10 cellular contexts compared by ENCODE assay signal in genomic region chr19:14058182-14059092, GRCh38. TPM values are rescaled to one million over a fixed set of nuclear protein-coding genes. Genes with fewer than 3 reads are reported as not detected.
A peak's percentile ranks its signal among the peaks of the same experiment; 100 is the strongest.
DNase-seq lines count a peak whose midpoint lies in the region; ATAC-seq and TF ChIP-seq lines count a peak whose summit lies in the region.
"Had no signal": no experiment of that assay in that cellular context is flagged by ENCODE, and none has a peak within 500 bp of the region (broad histone marks: within the 10 kb centered on the region; RNA-seq: fewer than 3 reads in every experiment).

No MANE protein-coding gene starts in this region.

- H3K9me3 ChIP-seq in effector memory CD4-positive, alpha-beta T cell (ENCODE audit: control insufficient read depth, low read length), result no peaks in the 10 kb centered on the region
- peaks cover 0 to 2% (median 0%) of the 10 kb centered on the region in 12 donors for H3K9me3 ChIP-seq in heart left ventricle

- no peaks in the 10 kb centered on the region for H3K36me3 ChIP-seq in effector memory CD4-positive, alpha-beta T cell (ENCODE audit: control insufficient read depth, insufficient read depth, low read length)
- no peaks in the 10 kb centered on the region for H3K36me3 ChIP-seq in heart left ventricle

- WGBS in heart left ventricle, 4 donors, result 22 to 25% (median 24%) methylated on average over 17 of the region's 17 CpGs

- ATAC-seq in activated T-cell treated with anti-CD3 and anti-CD28 coated beads, Interleukin-2, amount 50 U/mL, for 72 hours (replicated peaks in 1 of 2), result no peak
- no peak for ATAC-seq in stimulated activated effector memory CD8-positive, alpha-beta T cell treated with anti-CD3 and anti-CD28 coated beads, Interleukin-12 subunit alpha, Interleukin-12 subunit beta, amount 100 ng/mL, for 72 hours
- no peak for ATAC-seq in heart left ventricle

- H3K4me3 Mint-ChIP-seq in activated T-cell treated with anti-CD3 and anti-CD28 coated beads, Interleukin-2, amount 50 U/mL, for 72 hours, result peak overlapping the region; percentile 85 to 86
- peak overlapping the region; percentile 67 for H3K4me3 Mint-ChIP-seq in stimulated activated effector memory CD8-positive, alpha-beta T cell treated with anti-CD3 and anti-CD28 coated beads, Interleukin-12 subunit alpha, Interleukin-12 subunit beta, amount 100 ng/mL, for 72 hours

- peak overlapping the region; percentile 28 for H3K4me3 ChIP-seq in effector memory CD4-positive, alpha-beta T cell (ENCODE audit: insufficient read depth, low read depth, low read length, poor library complexity, severe bottlenecking)
- peak overlapping the region in 1 of 12 donors; percentile 34 for H3K4me3 ChIP-seq in heart left ventricle

- no peaks in the 10 kb centered on the region for H3K36me3 Mint-ChIP-seq in activated T-cell treated with anti-CD3 and anti-CD28 coated beads, Interleukin-2, amount 50 U/mL, for 72 hours (ENCODE audit: insufficient read depth in 2 of 2)
- H3K36me3 Mint-ChIP-seq in stimulated activated effector memory CD8-positive, alpha-beta T cell treated with anti-CD3 and anti-CD28 coated beads, Interleukin-12 subunit alpha, Interleukin-12 subunit beta, amount 100 ng/mL, for 72 hours, result no peaks in the 10 kb centered on the region

- peaks cover 20% of the 10 kb centered on the region for H3K4me1 ChIP-seq in effector memory CD4-positive, alpha-beta T cell (ENCODE audit: control insufficient read depth, insufficient read depth, low read length, poor library complexity, severe bottlenecking)
- peaks cover 0 to 18% (median 2%) of the 10 kb centered on the region in 12 donors for H3K4me1 ChIP-seq in heart left ventricle

- TF ChIP-seq POLR2A in heart left ventricle (IDR thresholded peaks at IDR 0.05), result no peak

- no peak overlapping the region for H3K27ac ChIP-seq in effector memory CD4-positive, alpha-beta T cell (ENCODE audit: insufficient read depth, low read length, poor library complexity, severe bottlenecking)
- no peak overlapping the region for H3K27ac ChIP-seq in heart left ventricle

- intact Hi-C loops in heart left ventricle (cut with DNase I), result loop anchor here in 1 of 10 donors (10.0 kb wide), 1 partner anchor 174 kb away; no protein-coding TSS in a partner anchor

- no peak overlapping the region for H3K27ac Mint-ChIP-seq in activated T-cell treated with anti-CD3 and anti-CD28 coated beads, Interleukin-2, amount 50 U/mL, for 72 hours
- no peak overlapping the region for H3K27ac Mint-ChIP-seq in stimulated activated effector memory CD8-positive, alpha-beta T cell treated with anti-CD3 and anti-CD28 coated beads, Interleukin-12 subunit alpha, Interleukin-12 subunit beta, amount 100 ng/mL, for 72 hours

- TF ChIP-seq CTCF in heart left ventricle (IDR thresholded peaks at IDR 0.05), result no peak

- H3K27me3 Mint-ChIP-seq in activated T-cell treated with anti-CD3 and anti-CD28 coated beads, Interleukin-2, amount 50 U/mL, for 72 hours (ENCODE audit: low read depth), result peaks cover 34% of the 10 kb centered on the region

- DNase-seq in activated T-cell treated with anti-CD3 and anti-CD28 coated beads, Interleukin-2, amount 50 U/mL, for 72 hours, result no peak
- DNase-seq in activated T-cell treated with anti-CD3 and anti-CD28 coated beads for 4 hours, result no peak
- DNase-seq in effector memory CD4-positive, alpha-beta T cell, result no peak
- DNase-seq in stimulated activated effector memory CD8-positive, alpha-beta T cell treated with anti-CD3 and anti-CD28 coated beads, Interleukin-12 subunit alpha, Interleukin-12 subunit beta, amount 100 ng/mL, for 72 hours (ENCODE audit: low spot score in 2 of 2), result no peak
- DNase-seq in DMS53 (lab: John Stamatoyannopoulos, UW), result no peak
- DNase-seq in heart left ventricle, result no peak
- DNase-seq: MV-4-11 had no signal

- H3K9me3 Mint-ChIP-seq in activated T-cell treated with anti-CD3 and anti-CD28 coated beads, Interleukin-2, amount 50 U/mL, for 72 hours, result no peaks in the 10 kb centered on the region
- no peaks in the 10 kb centered on the region for H3K9me3 Mint-ChIP-seq in stimulated activated effector memory CD8-positive, alpha-beta T cell treated with anti-CD3 and anti-CD28 coated beads, Interleukin-12 subunit alpha, Interleukin-12 subunit beta, amount 100 ng/mL, for 72 hours

- peaks cover 13% of the 10 kb centered on the region for H3K27me3 ChIP-seq in effector memory CD4-positive, alpha-beta T cell (replicated peaks; ENCODE audit: control insufficient read depth, insufficient read depth, low read length, poor library complexity, severe bottlenecking)
- peaks cover 5 to 34% (median 28%) of the 10 kb centered on the region in 9 donors for H3K27me3 ChIP-seq in heart left ventricle

- H3K4me1 Mint-ChIP-seq in activated T-cell treated with anti-CD3 and anti-CD28 coated beads, Interleukin-2, amount 50 U/mL, for 72 hours (ENCODE audit: low read depth), result peaks cover 22% of the 10 kb centered on the region
- peaks cover 41% of the 10 kb centered on the region for H3K4me1 Mint-ChIP-seq in stimulated activated effector memory CD8-positive, alpha-beta T cell treated with anti-CD3 and anti-CD28 coated beads, Interleukin-12 subunit alpha, Interleukin-12 subunit beta, amount 100 ng/mL, for 72 hours

RNA-seq across cellular contexts. Expression of gene PALM3, which starts 3.4 kb away (rescaled TPM):
- under 1 TPM in 1 of 2 donors, not detected in 1; 0.10 TPM for total RNA-seq in activated T-cell treated with anti-CD3 and anti-CD28 coated beads, Interleukin-2, amount 50 U/mL, for 72 hours
- under 1 TPM in 3 of 9 donors, not detected in 6; 0.14 to 0.60 (median 0.32) TPM for total RNA-seq in heart left ventricle
- polyA plus RNA-seq in heart left ventricle, result under 1 TPM; 0.06 to 0.30 TPM

RNA-seq across cellular contexts. Expression of gene MISP3, which starts 14.1 kb away (rescaled TPM):
- 1 to 10 TPM; 4.6 to 5.8 TPM for total RNA-seq in activated T-cell treated with anti-CD3 and anti-CD28 coated beads, Interleukin-2, amount 50 U/mL, for 72 hours
- total RNA-seq in heart left ventricle, result 10 to 100 TPM in 1 of 9 donors, 1 to 10 TPM in 8; 3.5 to 28.7 (median 5.7) TPM
- 10 to 100 TPM in 1 of 2 donors, 1 to 10 TPM in 1; 5.7 to 10.0 TPM for polyA plus RNA-seq in heart left ventricle

RNA-seq across cellular contexts. Expression of gene IL27RA, which starts 26.9 kb away (rescaled TPM):
- total RNA-seq in activated T-cell treated with anti-CD3 and anti-CD28 coated beads, Interleukin-2, amount 50 U/mL, for 72 hours, result 10 to 100 TPM; 67.0 to 75.2 TPM
- 1 to 10 TPM; 2.4 to 8.2 (median 4.2) TPM for total RNA-seq in heart left ventricle
- polyA plus RNA-seq in heart left ventricle, result 1 to 10 TPM; 3.2 to 5.1 TPM

RNA-seq across cellular contexts. Expression of gene C19orf67, which starts 27.1 kb away (rescaled TPM):
- not detected for total RNA-seq in activated T-cell treated with anti-CD3 and anti-CD28 coated beads, Interleukin-2, amount 50 U/mL, for 72 hours
- total RNA-seq in heart left ventricle, result not detected
- polyA plus RNA-seq in heart left ventricle, result not detected
- total RNA-seq: cardiac septum had no signal
- polyA plus RNA-seq: BJ had no signal

RNA-seq across cellular contexts. Expression of gene RLN3, which starts 30.5 kb away (rescaled TPM):
- not detected for total RNA-seq in activated T-cell treated with anti-CD3 and anti-CD28 coated beads, Interleukin-2, amount 50 U/mL, for 72 hours
- not detected for total RNA-seq in heart left ventricle
- not detected for polyA plus RNA-seq in heart left ventricle
- total RNA-seq: cardiac septum, OCI-LY7 had no signal
- polyA plus RNA-seq: BJ had no signal

Comparison
In these comparisons a context has a peak if more than half of its experiments do, and no peak if none do; other contexts are left out.
1. RNA of gene IL27RA, which starts 26.9 kb away (total RNA-seq): 67.0 to 75.2 TPM in activated T-cell treated with anti-CD3 and anti-CD28 coated beads, Interleukin-2, amount 50 U/mL, for 72 hours; 2.4 to 8.2 TPM in heart left ventricle; every median in the first group is over 4 times any median in the second.